Comparison of ENCODE assay signal across 18 cellular contexts in genomic region chr6:2026133-2026532, GRCh38.
A peak's percentile ranks its signal among the peaks of the same experiment; 100 is the strongest.
DNase-seq lines count a peak whose midpoint lies in the region; ATAC-seq lines count a peak whose summit lies in the region.
"Had no signal": no experiment of that assay in that cellular context is flagged by ENCODE, and none has a peak within 500 bp of the region (broad histone marks: within the 10 kb centered on the region; RNA-seq: fewer than 3 reads in every experiment).

No MANE protein-coding gene starts in this region.

- in situ Hi-C loops in Caki2 (cut with HindIII; ENCODE audit: low pct_unique_long_range_greater_than_20kb, low sequenced_read_pairs) = no loop called here

- H3K4me1 Mint-ChIP-seq in activated naive CD8-positive, alpha-beta T cell treated with anti-CD3 and anti-CD28 coated beads, Interleukin-2, amount 50 U/mL, for 24 hours = peaks cover 24% of the 10 kb centered on the region

- H3K9me3 Mint-ChIP-seq in activated naive CD8-positive, alpha-beta T cell treated with anti-CD3 and anti-CD28 coated beads, Interleukin-2, amount 50 U/mL, for 24 hours = no peaks in the 10 kb centered on the region

- H3K4me3 Mint-ChIP-seq in activated naive CD8-positive, alpha-beta T cell treated with anti-CD3 and anti-CD28 coated beads, Interleukin-2, amount 50 U/mL, for 24 hours = no peak overlapping the region
- H3K4me3 Mint-ChIP-seq: B cell had no signal

- no peaks in the 10 kb centered on the region for H3K27me3 Mint-ChIP-seq in activated naive CD8-positive, alpha-beta T cell treated with anti-CD3 and anti-CD28 coated beads, Interleukin-2, amount 50 U/mL, for 24 hours
- H3K27me3 Mint-ChIP-seq: B cell had no signal

- no peaks in the 10 kb centered on the region for H3K36me3 Mint-ChIP-seq in activated naive CD8-positive, alpha-beta T cell treated with anti-CD3 and anti-CD28 coated beads, Interleukin-2, amount 50 U/mL, for 24 hours (ENCODE audit: low read depth)

- DNase-seq in Caki2 (ENCODE audit: low read depth) (peak; percentile 60), NCI-H446 treated with DMSO at 0.1 percent for 48 hours (lab: John Stamatoyannopoulos, UW) (peak; percentile 22), glomerular visceral epithelial cell (ENCODE audit: extremely low spot score) (peak; percentile 66), renal cortical epithelial cell (ENCODE audit: low read depth) (peak; percentile 16)
- no peak for DNase-seq in activated naive CD8-positive, alpha-beta T cell treated with anti-CD3 and anti-CD28 coated beads, Interleukin-2, amount 50 U/mL, for 24 hours
- DNase-seq: MM.1S, NCI-H1048, NCI-H1417 treated with DMSO at 0.1 percent for 48 hours, NCI-H187 treated with DMSO at 0.1 percent for 48 hours, NCI-H226, NCI-H524, NCI-H82, OCI-M1, SJCRH30 had no signal

- ATAC-seq in GM18861 (IDR thresholded peaks at IDR 0.05; ENCODE audit: unreplicated experiment) (no peak), HG03571 (IDR thresholded peaks at IDR 0.05; ENCODE audit: unreplicated experiment) (no peak)
- ATAC-seq in activated naive CD8-positive, alpha-beta T cell treated with anti-CD3 and anti-CD28 coated beads, Interleukin-2, amount 50 U/mL, for 24 hours = no peak
- ATAC-seq: K562 had no signal

- no peak overlapping the region for H3K27ac Mint-ChIP-seq in activated naive CD8-positive, alpha-beta T cell treated with anti-CD3 and anti-CD28 coated beads, Interleukin-2, amount 50 U/mL, for 24 hours
- H3K27ac Mint-ChIP-seq: B cell had no signal
